ENCODE assay signal across 10 cellular contexts in genomic region chr15:85479071-85479647, GRCh38.
DNase-seq lines count a peak whose midpoint lies in the region; ATAC-seq and TF ChIP-seq lines count a peak whose summit lies in the region.
"Had no signal": no experiment of that assay in that cellular context is flagged by ENCODE, and none has a peak within 500 bp of the region (broad histone marks: within the 10 kb centered on the region; RNA-seq: fewer than 3 reads in every experiment).

No MANE protein-coding gene starts in this region.

- H3K4me3 ChIP-seq in heart right ventricle = no peak overlapping the region
- no peak overlapping the region for H3K4me3 ChIP-seq in uterus
- H3K4me3 ChIP-seq: prostate gland had no signal

- H3K27ac ChIP-seq in heart right ventricle (peak overlapping the region in 8 of 10 donors; percentile 9 to 68 (median 40)), uterus (peak overlapping the region; percentile 22 to 37)
- H3K27ac ChIP-seq: prostate gland had no signal

- intact Hi-C loops in heart right ventricle (cut with DNase I) (loop anchor here in 2 of 10 donors (10.0 kb wide), 2 partner anchors 94 to 356 kb away; partner anchors contain the start of gene AKAP13 (in 1 of the 2)), Right ventricle myocardium inferior (cut with DNase I) (no loop called here), uterus (cut with DNase I; ENCODE audit: low total_unique reads) (no loop called here)

- H3K27me3 ChIP-seq in heart right ventricle = no peaks in the 10 kb centered on the region
- H3K27me3 ChIP-seq in uterus = no peaks in the 10 kb centered on the region

- ATAC-seq in heart right ventricle (peak in 1 of 8 donors; percentile 31), Right ventricle myocardium inferior (no peak), GM19328 (IDR thresholded peaks at IDR 0.05; ENCODE audit: unreplicated experiment) (no peak)

- WGBS in heart right ventricle, 2 donors = 18 to 20% methylated on average over 4 of the region's 4 CpGs

- no peak for DNase-seq in heart right ventricle
- no peak for DNase-seq in Right ventricle myocardium inferior (ENCODE audit: missing footprints)
- DNase-seq in SW480 (ENCODE audit: low spot score) = peak; percentile 16
- peak; percentile 62 for DNase-seq in hepatic stellate cell (ENCODE audit: low spot score)
- DNase-seq in uterus = no peak
- DNase-seq in activated CD4-positive, alpha-beta T cell treated with anti-CD3 and anti-CD28 coated beads, Interleukin-2, amount 50 U/mL, for 4 hours = no peak
- no peak for DNase-seq in occipital lobe (lab: John Stamatoyannopoulos, UW)
- DNase-seq: NCI-H526 had no signal

- TF ChIP-seq CTCF in heart right ventricle (IDR thresholded peaks at IDR 0.05) = no peak
- no peak for TF ChIP-seq CTCF in uterus (IDR thresholded peaks at IDR 0.05)

- peaks cover 19 to 99% (median 81%) of the 10 kb centered on the region in 9 donors for H3K4me1 ChIP-seq in heart right ventricle
- peaks cover 0 to under 1% of the 10 kb centered on the region in 2 donors for H3K4me1 ChIP-seq in uterus
- H3K4me1 ChIP-seq: prostate gland had no signal

- H3K36me3 ChIP-seq in heart right ventricle (no peaks in the 10 kb centered on the region), uterus (no peaks in the 10 kb centered on the region)
- H3K36me3 ChIP-seq: prostate gland had no signal

- TF ChIP-seq POLR2A in uterus (IDR thresholded peaks at IDR 0.05) = no peak

- H3K9me3 ChIP-seq in heart right ventricle (no peaks in the 10 kb centered on the region), uterus (no peaks in the 10 kb centered on the region)
- H3K9me3 ChIP-seq: prostate gland had no signal

Comparison
In these comparisons a context has a peak if more than half of its experiments do, and no peak if none do; other contexts are left out.
1. DNase-seq: peak in SW480 (single experiment) and hepatic stellate cell (single experiment); none in heart right ventricle (0 of 2), Right ventricle myocardium inferior (single experiment), uterus (0 of 2), activated CD4-positive, alpha-beta T cell treated with anti-CD3 and anti-CD28 coated beads, Interleukin-2, amount 50 U/mL, for 4 hours (0 of 2) and occipital lobe (single experiment).